In genomic region chr14:31456841-31457664, GRCh38 we compare ENCODE assay signal across 1 cellular context.
TF ChIP-seq lines count a peak whose summit lies in the region.

TSS of gene DTD2 (minus strand) at chr14:31457506. CDS start at chr14:31457393, 113 bp downstream.

TF ChIP-seq in H1, 55 proteins besides CTCF, POLR2A, EP300 and RAD21:
- TF ChIP-seq TAF1 (IDR thresholded peaks at IDR 0.05; ENCODE audit: low read depth, low read length) (peak; percentile 88), E2F6 (IDR thresholded peaks at IDR 0.05) (peak; percentile 61), HDAC2 (IDR thresholded peaks at IDR 0.05; ENCODE audit: borderline replicate concordance in 1 of 2, low read depth in 2 of 2, low read length in 2 of 2) (0 out of 4 replicates have a peak, but pooled peaks of 1 of the 2 experiments have one; percentile 41), MAX (IDR thresholded peaks at IDR 0.05) (peak; percentile 88), CBX8 (IDR thresholded peaks at IDR 0.05; ENCODE audit: borderline replicate concordance, low read depth, low read length) (no peak), RBBP5 (IDR thresholded peaks at IDR 0.05; ENCODE audit: borderline replicate concordance, low read depth, low read length) (peak; percentile 79; the same call in 1 of the 2 replicates), TAF7 (optimal IDR thresholded peaks at IDR 0.05; ENCODE audit: borderline replicate concordance, low read depth, low read length) (no peak), SP4 (IDR thresholded peaks at IDR 0.05; ENCODE audit: low read length) (no peak), JUND (IDR thresholded peaks at IDR 0.05; ENCODE audit: low read length) (no peak), GTF2F1 (IDR thresholded peaks at IDR 0.05; ENCODE audit: borderline replicate concordance, low read depth, low read length) (no peak), KDM4A (IDR thresholded peaks at IDR 0.05; ENCODE audit: low read depth, low read length, severe bottlenecking) (peak; percentile 77), TBP (IDR thresholded peaks at IDR 0.05; ENCODE audit: low read depth, low read length) (peak; percentile 77), PHF8 (conservative IDR thresholded peaks at IDR 0.05; ENCODE audit: low read depth, low read length) (peak; percentile 82), NRF1 (IDR thresholded peaks at IDR 0.05; ENCODE audit: low read depth, low read length) (0 out of 2 replicates have a peak, but pooled peaks have one; percentile 15), SIN3A (conservative IDR thresholded peaks at IDR 0.05 in 1 of 2, IDR thresholded peaks at IDR 0.05 in 1 of 2; ENCODE audit: low read depth in 1 of 2, low read length in 2 of 2) (peak in 1 of 2 experiments; percentile 52; a peak in 2 of 4 replicates), SP1 (IDR thresholded peaks at IDR 0.05; ENCODE audit: low read depth, low read length) (peak; percentile 33; the same call in 1 of the 2 replicates), CREB1 (IDR thresholded peaks at IDR 0.05) (peak; percentile 61; the same call in 1 of the 2 replicates), YY1 (IDR thresholded peaks at IDR 0.05; ENCODE audit: low read depth, low read length) (0 out of 2 replicates have a peak, but pooled peaks have one; percentile 32), RFX5 (IDR thresholded peaks at IDR 0.05; ENCODE audit: borderline replicate concordance, low read depth, low read length) (no peak), ASH2L (IDR thresholded peaks at IDR 0.05; ENCODE audit: low read length) (peak; percentile 96), ATF2 (IDR thresholded peaks at IDR 0.05; ENCODE audit: low read length) (no peak), POLR2AphosphoS5 (IDR thresholded peaks at IDR 0.05; ENCODE audit: low read depth, low read length) (peak; percentile 84)
TF ChIP-seq in H1: peak in this region for 15.
